20 cellular contexts compared by ENCODE assay signal in the genomic region with DNA sequence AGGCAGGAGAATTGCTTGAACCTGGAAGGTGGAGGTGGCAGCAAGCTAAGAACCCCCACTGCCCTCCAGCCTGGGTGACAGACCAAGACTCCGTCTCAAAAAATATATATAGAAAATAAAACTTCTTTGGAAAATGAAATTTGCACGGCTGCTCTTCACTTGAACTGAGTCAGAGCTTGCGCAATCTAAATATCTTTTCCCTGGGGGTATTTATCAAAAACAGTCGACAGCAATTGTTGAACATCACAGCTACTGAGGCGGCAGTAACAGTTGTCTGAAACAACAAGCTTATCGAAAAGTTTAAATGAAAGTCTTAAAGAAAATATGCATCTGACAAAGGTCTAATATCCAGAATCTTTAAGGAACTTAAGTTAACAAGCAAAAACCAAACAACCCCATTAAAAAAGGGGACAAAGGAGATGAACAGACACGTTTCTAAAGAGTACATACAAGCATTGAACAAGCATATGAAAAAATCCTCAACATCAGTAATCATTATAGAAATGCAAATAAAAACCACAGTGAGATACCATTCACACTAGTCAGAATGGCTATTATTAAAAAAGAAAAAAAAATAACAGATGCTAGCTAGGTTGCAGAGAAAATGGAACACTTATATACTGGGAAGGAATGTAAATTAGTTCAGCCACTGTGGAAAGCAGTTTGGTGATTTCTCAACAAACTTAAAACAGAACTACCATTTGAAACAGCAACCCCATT.
A peak's percentile ranks its signal among the peaks of the same experiment; 100 is the strongest.
DNase-seq lines count a peak whose midpoint lies in the region; ATAC-seq, FAIRE-seq and TF ChIP-seq lines count a peak whose summit lies in the region.
"Had no signal": no experiment of that assay in that cellular context is flagged by ENCODE, and none has a peak within 500 bp of the region (broad histone marks: within the 10 kb centered on the region; RNA-seq: fewer than 3 reads in every experiment).

No MANE protein-coding gene starts in this region.

- TF ChIP-seq CTCF in mammary epithelial cell (conservative IDR thresholded peaks at IDR 0.05 in 1 of 2, IDR thresholded peaks at IDR 0.05 in 1 of 2; ENCODE audit: extremely low read depth in 1 of 2, insufficient read depth in 1 of 2, low read depth in 1 of 2, low read length in 2 of 2): no peak

- 42% methylated on average over 7 of the region's 7 CpGs for WGBS in mammary epithelial cell (ENCODE audit: low coverage, missing lambda C conversion rate)

- no peak overlapping the region for H3K9ac ChIP-seq in mammary epithelial cell (ENCODE audit: insufficient read depth, low read length)

- no TSS peak for BruUV-seq in mammary epithelial cell (replicated peaks; lab: Mats Ljungman, UMichigan)

- no peaks in the 10 kb centered on the region for H3K79me2 ChIP-seq in mammary epithelial cell (ENCODE audit: insufficient read depth, low read length)

- H3K4me2 ChIP-seq in mammary epithelial cell (ENCODE audit: insufficient read depth, low read depth, low read length): no peak overlapping the region

- DNase-seq in H54 (ENCODE audit: insufficient read length, low spot score): no peak
- DNase-seq in NCI-H1048 (lab: John Stamatoyannopoulos, UW): peak; percentile 5
- peak; percentile 31 for DNase-seq in mammary epithelial cell
- DNase-seq in non-pigmented ciliary epithelial cell (ENCODE audit: low read depth): peak; percentile 14
- DNase-seq in DMS53 treated with DMSO at 0.1 percent for 48 hours (lab: John Stamatoyannopoulos, UW; ENCODE audit: unreplicated experiment): no peak
- no peak for DNase-seq in NCI-H1436 treated with DMSO at 0.1 percent for 48 hours (lab: John Stamatoyannopoulos, UW)
- no peak for DNase-seq in left ventricle myocardium superior
- DNase-seq: activated CD4-positive, alpha-beta T cell treated with anti-CD3 and anti-CD28 coated beads, Interleukin-2, amount 50 U/mL, for 4 hours; activated gamma-delta T cell treated with Interleukin-2 at 50 U/mL for 16 hours; DMS79 treated with DMSO at 0.1 percent for 48 hours; effector CD8-positive, alpha-beta T cell; head of caudate nucleus; left lung; NCI-H1930; NCI-H226; NCI-H774; OCI-M1; WERI-Rb-1 had no signal

- H4K20me1 ChIP-seq in mammary epithelial cell (ENCODE audit: insufficient read depth, low read length): no peaks in the 10 kb centered on the region

- TF ChIP-seq POLR2A in H54 (IDR thresholded peaks at IDR 0.05; ENCODE audit: low read depth, low read length): no peak

- CTCF ChIA-PET in mammary epithelial cell (lab: Charles Lee; ENCODE audit: low non-redundant PET): no interaction called here

- FAIRE-seq in H54 (lab: Jason Lieb, UNC): peak; percentile 15

- H3K4me3 ChIP-seq in mammary epithelial cell (replicated peaks in 1 of 3; ENCODE audit: insufficient read depth in 1 of 3, low read depth in 2 of 3, low read length in 3 of 3): no peak overlapping the region
- H3K4me3 ChIP-seq: left lung had no signal

- H3K27me3 ChIP-seq in mammary epithelial cell (ENCODE audit: insufficient read depth, low read length): no peaks in the 10 kb centered on the region
- H3K27me3 ChIP-seq: left lung had no signal

- H2AFZ ChIP-seq in mammary epithelial cell (ENCODE audit: low read depth, low read length): no peak overlapping the region

- dilution Hi-C loops in mammary epithelial cell (cut with HindIII; ENCODE audit: low sequenced_read_pairs): no loop called here

- no peak for ATAC-seq in GM21515 (IDR thresholded peaks at IDR 0.05; ENCODE audit: unreplicated experiment)
- no peak for ATAC-seq in left ventricle myocardium superior
- ATAC-seq: esophagus mucosa, left lung had no signal

- intact Hi-C loops in mammary epithelial cell (cut with micrococcal nuclease) (no loop called here), left ventricle myocardium superior (cut with micrococcal nuclease) (no loop called here)

- in situ Hi-C loops in mammary epithelial cell (cut with MboI; ENCODE audit: low sequenced_read_pairs in 2 of 2): no loop called here

- no peaks in the 10 kb centered on the region for H3K4me1 ChIP-seq in mammary epithelial cell (ENCODE audit: insufficient read depth, low read length)
- H3K4me1 ChIP-seq: left lung had no signal

- H3K27ac ChIP-seq in mammary epithelial cell (ENCODE audit: insufficient read depth, low read depth, low read length): no peak overlapping the region
- H3K27ac ChIP-seq: left lung, WERI-Rb-1 had no signal

- no peaks in the 10 kb centered on the region for H3K36me3 ChIP-seq in mammary epithelial cell (ENCODE audit: insufficient read depth, low read length)
- H3K36me3 ChIP-seq: left lung, WERI-Rb-1 had no signal

- no peaks in the 10 kb centered on the region for H3K9me3 ChIP-seq in mammary epithelial cell (replicated peaks; ENCODE audit: insufficient read depth, low read length)
- H3K9me3 ChIP-seq: left lung had no signal

Comparison
In these comparisons a context has a peak if more than half of its experiments do, and no peak if none do; other contexts are left out.
1. DNase-seq: peak in NCI-H1048 (single experiment), mammary epithelial cell (single experiment) and non-pigmented ciliary epithelial cell (single experiment); none in H54 (single experiment), DMS53 treated with DMSO at 0.1 percent for 48 hours (single experiment), NCI-H1436 treated with DMSO at 0.1 percent for 48 hours (single experiment) and left ventricle myocardium superior (single experiment).